8 cellular contexts compared by ENCODE assay signal in the genomic region with DNA sequence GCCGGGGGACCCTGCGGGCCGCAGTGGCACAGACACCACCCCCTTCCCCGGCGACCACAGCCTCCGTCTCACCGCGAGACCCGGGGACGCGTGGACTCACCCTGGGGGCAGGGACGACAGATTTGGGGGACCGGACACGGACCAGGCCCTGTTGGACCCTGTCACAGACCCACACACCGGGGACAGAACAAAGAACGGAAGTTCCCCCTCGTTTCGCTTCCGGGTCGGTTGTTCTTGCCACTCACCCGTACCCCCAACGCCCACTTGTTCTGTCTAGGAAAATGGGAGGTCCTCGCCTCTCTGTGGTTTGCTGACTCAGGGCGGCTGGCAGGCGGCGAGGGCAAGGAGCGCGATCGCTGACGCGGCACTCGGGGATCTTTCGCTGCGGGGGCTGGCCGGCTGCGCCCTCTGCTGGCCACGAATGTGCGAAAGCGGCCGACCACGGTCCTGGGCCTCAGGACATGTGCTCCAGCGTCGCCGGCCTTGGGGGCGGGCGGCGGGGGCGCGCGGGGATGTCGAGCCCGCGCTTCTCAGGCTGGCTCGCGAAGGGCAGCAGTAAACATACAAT. TPM values are rescaled to one million over a fixed set of nuclear protein-coding genes. Genes with fewer than 3 reads are reported as not detected.
DNase-seq lines count a peak whose midpoint lies in the region; ATAC-seq and TF ChIP-seq lines count a peak whose summit lies in the region.

A gene (minus strand): TSS at position 189 of the 568 bp plus-strand sequence. CDS start 4,366 bp downstream, outside the sequence.

- peaks cover 24% of the 10 kb centered on the region; the same call in 1 of the 2 replicates for H3K9me3 ChIP-seq in SK-N-MC (ENCODE audit: low read depth, low read length)
- H3K9me3 ChIP-seq in gastroesophageal sphincter: no peaks in the 10 kb centered on the region
- H3K9me3 ChIP-seq in neutrophil: no peaks in the 10 kb centered on the region

- H3K9me3 Mint-ChIP-seq in activated naive CD4-positive, alpha-beta T cell treated with anti-CD3 and anti-CD28 coated beads, Interleukin-2, amount 10 ng/mL, durations not matched to agents 7 days and 5 days: no peaks in the 10 kb centered on the region

- DNase-seq in GM10248 (ENCODE audit: extremely low spot score): peak; percentile 97
- DNase-seq in NB4 (ENCODE audit: low read depth): peak; percentile 100
- DNase-seq in SK-N-MC (ENCODE audit: low read depth, low spot score): peak; percentile 91
- DNase-seq in activated naive CD4-positive, alpha-beta T cell treated with anti-CD3 and anti-CD28 coated beads, Interleukin-2, amount 10 ng/mL, durations not matched to agents 7 days and 5 days: peak; percentile 98
- peak; percentile 83 to 99 (median 98) for DNase-seq in substantia nigra (lab: John Stamatoyannopoulos, UW)

- H3K36me3 Mint-ChIP-seq in activated naive CD4-positive, alpha-beta T cell treated with anti-CD3 and anti-CD28 coated beads, Interleukin-2, amount 10 ng/mL, durations not matched to agents 7 days and 5 days: peaks cover 21% of the 10 kb centered on the region

- peaks cover 38% of the 10 kb centered on the region for H3K36me3 ChIP-seq in SK-N-MC (ENCODE audit: insufficient read depth, low read length)
- H3K36me3 ChIP-seq in gastroesophageal sphincter: peaks cover 0 to 36% of the 10 kb centered on the region in 2 donors
- peaks cover 11% of the 10 kb centered on the region for H3K36me3 ChIP-seq in neutrophil

- TF ChIP-seq EP300 in gastroesophageal sphincter (IDR thresholded peaks at IDR 0.05): no peak

- CTCF ChIA-PET in GM10248 (lab: Yijun Ruan, JAX): interaction anchor here (0.9 to 1.5 kb wide), 12 partner anchors 14 to 90 kb away, joined by 3 to 14 read pairs (median 4); a partner anchor contains a TSS
- CTCF ChIA-PET in activated naive CD4-positive, alpha-beta T cell treated with anti-CD3 and anti-CD28 coated beads, Interleukin-2, amount 10 ng/mL, durations not matched to agents 7 days and 5 days (lab: Charles Lee): interaction anchor here (0.8 to 1.4 kb wide), 8 partner anchors 10 to 90 kb away, joined by 3 to 11 read pairs (median 4); a partner anchor contains a TSS

- WGBS in gastroesophageal sphincter (ENCODE audit: low coverage in 1 of 2), 2 donors: no CpG with 5 or more reads among the region's 55 CpGs

- H3K4me1 Mint-ChIP-seq in activated naive CD4-positive, alpha-beta T cell treated with anti-CD3 and anti-CD28 coated beads, Interleukin-2, amount 10 ng/mL, durations not matched to agents 7 days and 5 days: peaks cover 32% of the 10 kb centered on the region

- H3K4me3 ChIP-seq in NB4 (ENCODE audit: low read depth, low read length) (peak within 1 kb of the TSS; percentile 97), SK-N-MC (peak within 1 kb of the TSS; percentile 100), gastroesophageal sphincter (peak within 1 kb of the TSS; percentile 59 to 76), neutrophil (ENCODE audit: low read depth in 1 of 2, low read length in 1 of 2) (peak within 1 kb of the TSS; percentile 76 to 80)

- H3K4me3 Mint-ChIP-seq in activated naive CD4-positive, alpha-beta T cell treated with anti-CD3 and anti-CD28 coated beads, Interleukin-2, amount 10 ng/mL, durations not matched to agents 7 days and 5 days: peak within 1 kb of the TSS; percentile 83

- peak within 1 kb of the TSS; percentile 98 for H3K9ac ChIP-seq in SK-N-MC (ENCODE audit: insufficient read length)

- peak within 1 kb of the TSS; percentile 90 for H3K27ac Mint-ChIP-seq in activated naive CD4-positive, alpha-beta T cell treated with anti-CD3 and anti-CD28 coated beads, Interleukin-2, amount 10 ng/mL, durations not matched to agents 7 days and 5 days

- POLR2A ChIA-PET in GM10248 (lab: Yijun Ruan, JAX): interaction anchor here (0.7 to 0.8 kb wide), 3 partner anchors 15 to 523 kb away, joined by 3 to 4 read pairs (median 4); a partner anchor contains a TSS

- TF ChIP-seq POLR2A in NB4 (IDR thresholded peaks at IDR 0.05; ENCODE audit: extremely low read depth, insufficient read length) (peak; percentile 88), gastroesophageal sphincter (IDR thresholded peaks at IDR 0.05) (peak; percentile 46 to 70)

- H3K27ac ChIP-seq in SK-N-MC (peak within 1 kb of the TSS; percentile 80), gastroesophageal sphincter (peak within 1 kb of the TSS; percentile 41 to 90 (median 86)), neutrophil (peak within 1 kb of the TSS; percentile 94), substantia nigra (ENCODE audit: low read depth, low read length, poor library complexity, severe bottlenecking) (peak within 1 kb of the TSS; percentile 85)

- peak; percentile 92 for TF ChIP-seq CTCF in GM10248 (IDR thresholded peaks at IDR 0.05; ENCODE audit: control extremely low read depth, extremely low read depth, low read depth, missing control alignments)
- TF ChIP-seq CTCF in NB4 (IDR thresholded peaks at IDR 0.05; ENCODE audit: low read depth, low read length): peak; percentile 87
- TF ChIP-seq CTCF in gastroesophageal sphincter (IDR thresholded peaks at IDR 0.05): peak in 3 of 4 experiments; percentile 96
- peak; percentile 94 for TF ChIP-seq CTCF in neutrophil (IDR thresholded peaks at IDR 0.05)

- H3K27me3 ChIP-seq in gastroesophageal sphincter (no peaks in the 10 kb centered on the region), neutrophil (no peaks in the 10 kb centered on the region)

- H3K4me1 ChIP-seq in gastroesophageal sphincter: peaks cover 0 to 47% (median 22%) of the 10 kb centered on the region in 3 donors
- H3K4me1 ChIP-seq in neutrophil (ENCODE audit: control insufficient read depth in 1 of 2, insufficient read depth in 1 of 2, low read depth in 1 of 2, low read length in 1 of 2): peaks cover 32 to 36% of the 10 kb centered on the region in 2 experiments

- H3K27me3 Mint-ChIP-seq in activated naive CD4-positive, alpha-beta T cell treated with anti-CD3 and anti-CD28 coated beads, Interleukin-2, amount 10 ng/mL, durations not matched to agents 7 days and 5 days: peaks cover 29% of the 10 kb centered on the region

- ATAC-seq in HG02571 (IDR thresholded peaks at IDR 0.05; ENCODE audit: unreplicated experiment): peak; percentile 81
- ATAC-seq in gastroesophageal sphincter: peak; percentile 100

RNA-seq across cellular contexts. Expression of the gene that starts here (rescaled TPM):
- 10 to 100 TPM; 18.9 to 30.2 (median 20.6) TPM for total RNA-seq in gastroesophageal sphincter

Comparison
In these comparisons a context has a peak if more than half of its experiments do, and no peak if none do; other contexts are left out.
1. Peak in every context shown above with its lines: DNase-seq, ATAC-seq, H3K4me3 ChIP-seq and H3K27ac ChIP-seq.